In genomic region chr3:105834768-105835167, GRCh38 we compare ENCODE assay signal across 18 cellular contexts. TPM values are rescaled to one million over a fixed set of nuclear protein-coding genes. Genes with fewer than 3 reads are reported as not detected.
A peak's percentile ranks its signal among the peaks of the same experiment; 100 is the strongest.
DNase-seq lines count a peak whose midpoint lies in the region; ATAC-seq lines count a peak whose summit lies in the region.
"Had no signal": no experiment of that assay in that cellular context is flagged by ENCODE, and none has a peak within 500 bp of the region (broad histone marks: within the 10 kb centered on the region; RNA-seq: fewer than 3 reads in every experiment).

No MANE protein-coding gene starts in this region.

- no peaks in the 10 kb centered on the region for H3K27me3 ChIP-seq in GM23248 (replicated peaks; ENCODE audit: insufficient read depth)
- H3K27me3 ChIP-seq: esophagus squamous epithelium, pancreas, spleen, vagina had no signal

- DNase-seq in activated T-cell treated with anti-CD3 and anti-CD28 coated beads, Interleukin-2, amount 50 U/mL, for 24 hours = no peak
- DNase-seq in activated T-cell treated with anti-CD3 and anti-CD28 coated beads for 4 hours = no peak
- no peak for DNase-seq in GM23248
- DNase-seq in activated T-helper 2 cell treated with anti-CD3 and anti-CD28 coated beads, Interferon-gamma antibody, Interleukin-2, Interleukin-4, amounts not matched to agents 10 μg/mL and 5 μg/mL and 100 μg/mL, durations not matched to agents 14 hours and 24 hours and 36 hours (ENCODE audit: low spot score) = no peak
- no peak for DNase-seq in naive thymus-derived CD8-positive, alpha-beta T cell
- DNase-seq in DMS79 (lab: John Stamatoyannopoulos, UW) = no peak
- DNase-seq: activated CD4-positive, CD25-positive, alpha-beta regulatory T cell treated with anti-CD3 and anti-CD28 coated beads, Interleukin-2, amount 50 U/mL, for 72 hours; COR-L47; cortex of kidney; esophagus squamous epithelium; NCI-H1092; pancreas; spleen; stimulated activated naive CD8-positive, alpha-beta T cell treated with anti-CD3 and anti-CD28 coated beads, Interleukin-15, amount 100 ng/mL, for 72 hours; SW 1271 had no signal

- H3K36me3 Mint-ChIP-seq in activated T-cell treated with anti-CD3 and anti-CD28 coated beads, Interleukin-2, amount 50 U/mL, for 24 hours (ENCODE audit: low read depth) = peaks cover 84% of the 10 kb centered on the region
- peaks cover 86% of the 10 kb centered on the region for H3K36me3 Mint-ChIP-seq in activated T-helper 2 cell treated with anti-CD3 and anti-CD28 coated beads, Interferon-gamma antibody, Interleukin-2, Interleukin-4, amounts not matched to agents 10 μg/mL and 5 μg/mL and 100 μg/mL, durations not matched to agents 14 hours and 24 hours and 36 hours (ENCODE audit: low read depth)
- peaks cover 11 to 63% (median 18%) of the 10 kb centered on the region in 3 donors for H3K36me3 Mint-ChIP-seq in naive thymus-derived CD8-positive, alpha-beta T cell

- H3K4me3 ChIP-seq in GM23248 = no peak overlapping the region
- H3K4me3 ChIP-seq: esophagus squamous epithelium, pancreas, spleen, vagina had no signal

- H3F3A ChIP-seq in GM23248 (ENCODE audit: insufficient read depth) = peaks cover 63% of the 10 kb centered on the region

- in situ Hi-C loops in GM23248 (cut with MboI) = no loop called here

- H2AFZ ChIP-seq in GM23248 = no peak overlapping the region

- H4K20me1 ChIP-seq in GM23248 (ENCODE audit: insufficient read depth) = no peaks in the 10 kb centered on the region

- H3K27me3 Mint-ChIP-seq in activated T-cell treated with anti-CD3 and anti-CD28 coated beads, Interleukin-2, amount 50 U/mL, for 24 hours = no peaks in the 10 kb centered on the region
- no peaks in the 10 kb centered on the region for H3K27me3 Mint-ChIP-seq in activated T-helper 2 cell treated with anti-CD3 and anti-CD28 coated beads, Interferon-gamma antibody, Interleukin-2, Interleukin-4, amounts not matched to agents 10 μg/mL and 5 μg/mL and 100 μg/mL, durations not matched to agents 14 hours and 24 hours and 36 hours (ENCODE audit: low read depth)
- H3K27me3 Mint-ChIP-seq in naive thymus-derived CD8-positive, alpha-beta T cell = no peaks in the 10 kb centered on the region
- H3K27me3 Mint-ChIP-seq: stimulated activated naive CD8-positive, alpha-beta T cell treated with anti-CD3 and anti-CD28 coated beads, Interleukin-15, amount 100 ng/mL, for 72 hours had no signal

- H3K9me3 Mint-ChIP-seq in activated T-cell treated with anti-CD3 and anti-CD28 coated beads, Interleukin-2, amount 50 U/mL, for 24 hours = peaks cover 2% of the 10 kb centered on the region
- H3K9me3 Mint-ChIP-seq in activated T-helper 2 cell treated with anti-CD3 and anti-CD28 coated beads, Interferon-gamma antibody, Interleukin-2, Interleukin-4, amounts not matched to agents 10 μg/mL and 5 μg/mL and 100 μg/mL, durations not matched to agents 14 hours and 24 hours and 36 hours = peaks cover 6% of the 10 kb centered on the region
- H3K9me3 Mint-ChIP-seq in naive thymus-derived CD8-positive, alpha-beta T cell = no peaks in the 10 kb centered on the region
- H3K9me3 Mint-ChIP-seq: stimulated activated naive CD8-positive, alpha-beta T cell treated with anti-CD3 and anti-CD28 coated beads, Interleukin-15, amount 100 ng/mL, for 72 hours had no signal

- no peak overlapping the region for H3K9ac ChIP-seq in GM23248

- no peaks in the 10 kb centered on the region for H3K9me2 ChIP-seq in GM23248 (ENCODE audit: insufficient read depth)

- H3K4me3 Mint-ChIP-seq in activated T-cell treated with anti-CD3 and anti-CD28 coated beads, Interleukin-2, amount 50 U/mL, for 24 hours = no peak overlapping the region
- H3K4me3 Mint-ChIP-seq in activated T-helper 2 cell treated with anti-CD3 and anti-CD28 coated beads, Interferon-gamma antibody, Interleukin-2, Interleukin-4, amounts not matched to agents 10 μg/mL and 5 μg/mL and 100 μg/mL, durations not matched to agents 14 hours and 24 hours and 36 hours (ENCODE audit: low read depth) = no peak overlapping the region
- H3K4me3 Mint-ChIP-seq in naive thymus-derived CD8-positive, alpha-beta T cell = peak overlapping the region in 3 of 10 donors; percentile 12 to 23 (median 16)

- peak overlapping the region; percentile 66 for H3K27ac ChIP-seq in GM23248
- H3K27ac ChIP-seq: esophagus squamous epithelium, pancreas, vagina had no signal

- peaks cover 81% of the 10 kb centered on the region for H3K4me1 Mint-ChIP-seq in activated T-cell treated with anti-CD3 and anti-CD28 coated beads, Interleukin-2, amount 50 U/mL, for 24 hours (ENCODE audit: low read depth)
- H3K4me1 Mint-ChIP-seq in activated T-helper 2 cell treated with anti-CD3 and anti-CD28 coated beads, Interferon-gamma antibody, Interleukin-2, Interleukin-4, amounts not matched to agents 10 μg/mL and 5 μg/mL and 100 μg/mL, durations not matched to agents 14 hours and 24 hours and 36 hours (ENCODE audit: low read depth) = peaks cover 78% of the 10 kb centered on the region
- H3K4me1 Mint-ChIP-seq in naive thymus-derived CD8-positive, alpha-beta T cell = peaks cover 36 to 88% (median 83%) of the 10 kb centered on the region in 4 donors

- H3K27ac Mint-ChIP-seq in activated T-cell treated with anti-CD3 and anti-CD28 coated beads, Interleukin-2, amount 50 U/mL, for 24 hours = peak overlapping the region; percentile 16
- H3K27ac Mint-ChIP-seq in activated T-helper 2 cell treated with anti-CD3 and anti-CD28 coated beads, Interferon-gamma antibody, Interleukin-2, Interleukin-4, amounts not matched to agents 10 μg/mL and 5 μg/mL and 100 μg/mL, durations not matched to agents 14 hours and 24 hours and 36 hours = peak overlapping the region; percentile 84
- peak overlapping the region in 6 of 10 donors; percentile 8 to 69 (median 48) for H3K27ac Mint-ChIP-seq in naive thymus-derived CD8-positive, alpha-beta T cell

- H3K4me1 ChIP-seq in GM23248 (ENCODE audit: insufficient read depth) = peaks cover 45% of the 10 kb centered on the region

- WGBS in GM23248 (ENCODE audit: low coverage in 1 of 2, low lambda C conversion rate in 2 of 2, missing lambda C conversion rate in 2 of 2), 2 experiments = 95% methylated on average over 3 of the region's 3 CpGs

- peak overlapping the region; percentile 58 for H3K4me2 ChIP-seq in GM23248 (ENCODE audit: unreplicated experiment)

- H3K9me3 ChIP-seq in GM23248 (ENCODE audit: low read depth) = no peaks in the 10 kb centered on the region
- H3K9me3 ChIP-seq: esophagus squamous epithelium, pancreas, spleen, vagina had no signal

- POLR2A ChIA-PET in naive thymus-derived CD8-positive, alpha-beta T cell (lab: Charles Lee) = interaction anchor here (1.8 kb wide), 1 partner anchor 10 kb away, joined by 3 read pairs; no protein-coding TSS in a partner anchor

- peaks cover 22% of the 10 kb centered on the region for H3K36me3 ChIP-seq in GM23248 (ENCODE audit: low read depth)
- H3K36me3 ChIP-seq: esophagus squamous epithelium, pancreas, vagina had no signal

- no peak for ATAC-seq in naive thymus-derived CD8-positive, alpha-beta T cell
- ATAC-seq in HG02623 (IDR thresholded peaks at IDR 0.05; ENCODE audit: unreplicated experiment) (no peak), HG02571 (IDR thresholded peaks at IDR 0.05; ENCODE audit: unreplicated experiment) (no peak)
- ATAC-seq: stimulated activated naive CD8-positive, alpha-beta T cell treated with anti-CD3 and anti-CD28 coated beads, Interleukin-15, amount 100 ng/mL, for 72 hours had no signal

- H3K79me2 ChIP-seq in GM23248 (ENCODE audit: insufficient read depth) = peaks cover 98% of the 10 kb centered on the region

- intact Hi-C loops in activated T-helper 2 cell treated with anti-CD3 and anti-CD28 coated beads, Interferon-gamma antibody, Interleukin-2, Interleukin-4, amounts not matched to agents 10 μg/mL and 5 μg/mL and 100 μg/mL, durations not matched to agents 14 hours and 24 hours and 36 hours (cut with micrococcal nuclease) = no loop called here

RNA-seq across cellular contexts. Expression of gene CBLB, which starts 34.0 kb away (rescaled TPM):
- 36.6 and 60.7 TPM in 2 replicates for total RNA-seq in GM23248 (2014; rRNA removed; shearing (Covaris generic))
- polyA plus RNA-seq in GM23248 (2016; fragmentation: Nextera tagmentation; extraction: Ambion mirVana) = 36.4 and 41.9 TPM in 2 replicates
- 146 and 152 TPM in 2 replicates for total RNA-seq in activated T-helper 2 cell treated with anti-CD3 and anti-CD28 coated beads, Interferon-gamma antibody, Interleukin-2, Interleukin-4, amounts not matched to agents 10 μg/mL and 5 μg/mL and 100 μg/mL, durations not matched to agents 14 hours and 24 hours and 36 hours
- 100 to 1,000 TPM; 106 to 108 TPM for total RNA-seq in naive thymus-derived CD8-positive, alpha-beta T cell
- 10 to 100 TPM; 32.1 to 36.6 (median 34.2) TPM for polyA plus RNA-seq in naive thymus-derived CD8-positive, alpha-beta T cell

Comparison
In these comparisons a context has a peak if more than half of its experiments do, and no peak if none do; other contexts are left out.
1. H3K27ac Mint-ChIP-seq: peak in every context shown above with its lines; median percentile 84 in activated T-helper 2 cell treated with anti-CD3 and anti-CD28 coated beads, Interferon-gamma antibody, Interleukin-2, Interleukin-4, amounts not matched to agents 10 μg/mL and 5 μg/mL and 100 μg/mL, durations not matched to agents 14 hours and 24 hours and 36 hours; 48 in naive thymus-derived CD8-positive, alpha-beta T cell; 16 in activated T-cell treated with anti-CD3 and anti-CD28 coated beads, Interleukin-2, amount 50 U/mL, for 24 hours.